In the genomic region with DNA sequence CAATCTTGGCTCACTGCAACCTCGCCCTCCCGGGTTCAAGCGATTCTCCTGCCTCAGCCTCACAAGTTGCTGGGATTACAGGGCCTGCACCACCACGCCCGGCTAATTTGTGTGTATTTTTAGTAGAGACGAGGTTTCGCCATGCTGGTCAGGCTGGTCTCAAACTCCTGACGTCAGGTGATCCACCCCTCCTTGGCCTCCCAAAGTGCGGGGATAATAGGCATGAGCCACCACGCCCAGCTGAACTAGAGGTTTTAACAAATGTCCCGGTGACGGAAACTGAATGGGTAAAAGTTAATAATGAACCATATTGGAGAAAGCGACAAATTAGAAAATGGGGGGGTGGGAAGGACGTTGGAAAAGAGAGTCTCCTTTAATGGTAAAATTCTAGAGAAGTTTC, we compare ENCODE assay signal across 2 cellular contexts.
A peak's percentile ranks its signal among the peaks of the same experiment; 100 is the strongest.
TF ChIP-seq lines count a peak whose summit lies in the region.

No MANE protein-coding gene starts in this region.

TF ChIP-seq in GM23338, 12 proteins besides CTCF, POLR2A, EP300 and RAD21:
- TF ChIP-seq ZNF331 (CRISPR knock-in tag; IDR thresholded peaks at IDR 0.05; ENCODE audit: low read depth) (no peak), EZH2phosphoT487 (IDR thresholded peaks at IDR 0.05; ENCODE audit: unreplicated experiment) (no peak), ZNF462 (CRISPR knock-in tag; IDR thresholded peaks at IDR 0.05) (no peak)

TF ChIP-seq in K562, 482 proteins besides CTCF, POLR2A, EP300 and RAD21:
- TF ChIP-seq ELF1 (tag; IDR thresholded peaks at IDR 0.05), result no peak
- no peak for TF ChIP-seq FOXK1 (CRISPR knock-in tag; IDR thresholded peaks at IDR 0.05; ENCODE audit: borderline replicate concordance)
- no peak for TF ChIP-seq KLF13 (tag; IDR thresholded peaks at IDR 0.05; ENCODE audit: borderline replicate concordance, low read depth)
- no peak for TF ChIP-seq ZNF408 (CRISPR knock-in tag; IDR thresholded peaks at IDR 0.05; ENCODE audit: low read depth)
- TF ChIP-seq MAFK (IDR thresholded peaks at IDR 0.05; ENCODE audit: low read length), result no peak
- TF ChIP-seq, protein P1, sequence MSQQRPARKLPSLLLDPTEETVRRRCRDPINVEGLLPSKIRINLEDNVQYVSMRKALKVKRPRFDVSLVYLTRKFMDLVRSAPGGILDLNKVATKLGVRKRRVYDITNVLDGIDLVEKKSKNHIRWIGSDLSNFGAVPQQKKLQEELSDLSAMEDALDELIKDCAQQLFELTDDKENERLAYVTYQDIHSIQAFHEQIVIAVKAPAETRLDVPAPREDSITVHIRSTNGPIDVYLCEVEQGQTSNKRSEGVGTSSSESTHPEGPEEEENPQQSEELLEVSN (IDR thresholded peaks at IDR 0.05; ENCODE audit: borderline replicate concordance in 1 of 2, extremely low read depth in 1 of 2, insufficient read depth in 1 of 2, insufficient read length in 1 of 2, low read depth in 1 of 2, low read length in 1 of 2, poor library complexity in 1 of 2, severe bottlenecking in 1 of 2), result no peak
- TF ChIP-seq MLLT1 (IDR thresholded peaks at IDR 0.05), result peak in 1 of 2 experiments; percentile 35; a peak in 1 of 4 replicates
